Comparison of ENCODE assay signal across 34 cellular contexts in the genomic region with DNA sequence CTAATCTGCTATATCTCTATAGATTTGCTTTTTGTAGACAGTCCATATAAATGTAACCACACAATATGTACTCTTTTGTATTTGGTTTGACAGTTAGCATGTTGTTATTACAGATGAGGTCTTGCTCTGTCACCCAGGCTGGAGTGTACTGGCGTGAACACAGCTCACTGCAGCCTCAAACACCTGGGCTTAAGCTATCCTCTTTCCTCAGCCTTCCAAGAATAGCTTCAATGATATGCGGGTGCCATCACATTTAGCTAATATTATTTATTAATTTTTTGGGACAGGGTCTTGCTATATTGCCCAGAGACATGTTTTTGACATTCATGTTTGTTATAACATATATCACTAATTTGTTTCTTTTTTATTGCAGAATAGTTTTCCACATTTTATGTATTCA.
"Had no signal": no experiment of that assay in that cellular context is flagged by ENCODE, and none has a peak within 500 bp of the region (broad histone marks: within the 10 kb centered on the region; RNA-seq: fewer than 3 reads in every experiment).

No MANE protein-coding gene starts in this region.

- H3K36me3 Mint-ChIP-seq: activated CD4-positive, alpha-beta memory T cell treated with anti-CD3 and anti-CD28 coated beads for 36 hours; activated naive CD4-positive, alpha-beta T cell treated with anti-CD3 and anti-CD28 coated beads, Interleukin-2, amount 10 ng/mL, durations not matched to agents 7 days and 5 days had no signal

- H3K4me3 ChIP-seq: ascending aorta, breast epithelium, Peyer's patch had no signal

- H3K36me3 ChIP-seq: ascending aorta, breast epithelium, Peyer's patch had no signal

- H3K9me3 ChIP-seq: ascending aorta, breast epithelium, Peyer's patch had no signal

- H3K9me3 Mint-ChIP-seq: activated B cell treated with CpG ODN at 0.5 μM for 24 hours; activated CD4-positive, alpha-beta memory T cell treated with anti-CD3 and anti-CD28 coated beads for 36 hours; activated naive CD4-positive, alpha-beta T cell treated with anti-CD3 and anti-CD28 coated beads, Interleukin-2, amount 10 ng/mL, durations not matched to agents 7 days and 5 days; activated naive CD8-positive, alpha-beta T cell treated with anti-CD3 and anti-CD28 coated beads, Interleukin-2, amount 10 ng/mL, durations not matched to agents 7 days and 5 days; activated T-cell treated with anti-CD3 and anti-CD28 coated beads, Interleukin-2, amount 50 U/mL, for 4 hours; activated T-helper 1 cell treated with anti-CD3 and anti-CD28 coated beads, Interleukin-12 subunit alpha, Interleukin-12 subunit beta, Interleukin-2, Interleukin-4 antibody, amounts not matched to agents 30 ng/mL and 10 ng/mL and 1 ng/mL, durations not matched to agents 14 hours and 24 hours and 36 hours had no signal

- H3K27ac Mint-ChIP-seq: activated B cell treated with CpG ODN at 0.5 μM for 24 hours; activated CD4-positive, alpha-beta memory T cell treated with anti-CD3 and anti-CD28 coated beads for 36 hours; activated naive CD4-positive, alpha-beta T cell treated with anti-CD3 and anti-CD28 coated beads, Interleukin-2, amount 10 ng/mL, durations not matched to agents 7 days and 5 days; activated naive CD8-positive, alpha-beta T cell treated with anti-CD3 and anti-CD28 coated beads, Interleukin-2, amount 10 ng/mL, durations not matched to agents 7 days and 5 days; activated T-helper 1 cell treated with anti-CD3 and anti-CD28 coated beads, Interleukin-12 subunit alpha, Interleukin-12 subunit beta, Interleukin-2, Interleukin-4 antibody, amounts not matched to agents 30 ng/mL and 10 ng/mL and 1 ng/mL, durations not matched to agents 14 hours and 24 hours and 36 hours had no signal

- H3K27ac ChIP-seq: ascending aorta, breast epithelium, Peyer's patch, VCaP had no signal

- H3K4me3 Mint-ChIP-seq: activated B cell treated with CpG ODN at 0.5 μM for 24 hours; activated CD4-positive, alpha-beta memory T cell treated with anti-CD3 and anti-CD28 coated beads for 36 hours; activated naive CD4-positive, alpha-beta T cell treated with anti-CD3 and anti-CD28 coated beads, Interleukin-2, amount 10 ng/mL, durations not matched to agents 7 days and 5 days; activated naive CD8-positive, alpha-beta T cell treated with anti-CD3 and anti-CD28 coated beads, Interleukin-2, amount 10 ng/mL, durations not matched to agents 7 days and 5 days; activated T-cell treated with anti-CD3 and anti-CD28 coated beads, Interleukin-2, amount 50 U/mL, for 4 hours; activated T-helper 1 cell treated with anti-CD3 and anti-CD28 coated beads, Interleukin-12 subunit alpha, Interleukin-12 subunit beta, Interleukin-2, Interleukin-4 antibody, amounts not matched to agents 30 ng/mL and 10 ng/mL and 1 ng/mL, durations not matched to agents 14 hours and 24 hours and 36 hours had no signal

- H3K27me3 Mint-ChIP-seq: activated B cell treated with CpG ODN at 0.5 μM for 24 hours; activated CD4-positive, alpha-beta memory T cell treated with anti-CD3 and anti-CD28 coated beads for 36 hours; activated naive CD4-positive, alpha-beta T cell treated with anti-CD3 and anti-CD28 coated beads, Interleukin-2, amount 10 ng/mL, durations not matched to agents 7 days and 5 days; activated naive CD8-positive, alpha-beta T cell treated with anti-CD3 and anti-CD28 coated beads, Interleukin-2, amount 10 ng/mL, durations not matched to agents 7 days and 5 days had no signal

- H3K27me3 ChIP-seq: ascending aorta, breast epithelium, Peyer's patch had no signal

- ATAC-seq: activated T-cell treated with anti-CD3 and anti-CD28 coated beads, Interleukin-2, amount 50 U/mL, for 4 hours; PC-3; SK-N-SH treated with all-trans-retinoic acid at 6 μM for 48 hours had no signal

- DNase-seq: activated B cell treated with CpG ODN at 0.5 μM for 24 hours; activated CD4-positive, alpha-beta memory T cell treated with anti-CD3 and anti-CD28 coated beads for 36 hours; activated CD4-positive, alpha-beta T cell treated with anti-CD3 and anti-CD28 coated beads for 4 hours; activated CD4-positive, alpha-beta T cell treated with anti-CD3 and anti-CD28 coated beads, Interleukin-2, amount 50 U/mL, for 1 hour; activated CD4-positive, CD25-positive, alpha-beta regulatory T cell treated with anti-CD3 and anti-CD28 coated beads, Interleukin-2, amount 50 U/mL, for 72 hours; activated CD8-positive, alpha-beta memory T cell treated with anti-CD3 and anti-CD28 coated beads, Interleukin-2, amount 50 U/mL, for 4 hours; activated naive CD4-positive, alpha-beta T cell treated with anti-CD3 and anti-CD28 coated beads, Interleukin-2, amount 10 ng/mL, durations not matched to agents 7 days and 5 days; activated naive CD8-positive, alpha-beta T cell treated with anti-CD3 and anti-CD28 coated beads, Interleukin-2, amount 10 ng/mL, durations not matched to agents 7 days and 5 days; activated T-cell treated with anti-CD3 and anti-CD28 coated beads for 4 hours; activated T-cell treated with anti-CD3 and anti-CD28 coated beads, Interleukin-2, amount 50 U/mL, for 4 hours; amygdala; NCI-H1105; NCI-H1436; NCI-H1694; NCI-H1930; NCI-H2081 treated with DMSO at 0.1 percent for 48 hours; NCI-H226; NCI-H446 treated with DMSO at 0.1 percent for 48 hours; NCI-H524; NCI-H748 treated with DMSO at 0.1 percent for 48 hours; NK-92 treated with Interleukin-12 subunit alpha and Interleukin-12 subunit beta, amount 100 ng/mL, for 24 hours; PC-3; Peyer's patch; RPMI8226; SIG-M5; SW 1271; T-helper 1 cell; T-helper 2 cell; T-helper 9 cell had no signal
